Comparison of ENCODE assay signal across 1 cellular context in genomic region chr7:48089415-48089975, GRCh38.
A peak's percentile ranks its signal among the peaks of the same experiment; 100 is the strongest.
TF ChIP-seq lines count a peak whose summit lies in the region.

No MANE protein-coding gene starts in this region.

TF ChIP-seq in H1, 55 proteins besides CTCF, POLR2A, EP300 and RAD21:
- TF ChIP-seq PHF8 (conservative IDR thresholded peaks at IDR 0.05; ENCODE audit: low read depth, low read length) (peak; percentile 74; the same call in 1 of the 2 replicates), ATF3 (IDR thresholded peaks at IDR 0.05; ENCODE audit: insufficient read depth, low read depth, low read length) (peak; percentile 66; the same call in 1 of the 2 replicates), CBX8 (IDR thresholded peaks at IDR 0.05; ENCODE audit: borderline replicate concordance, low read depth, low read length) (no peak), E2F6 (IDR thresholded peaks at IDR 0.05) (peak; percentile 90), TAF7 (optimal IDR thresholded peaks at IDR 0.05; ENCODE audit: borderline replicate concordance, low read depth, low read length) (peak; percentile 38), SIX5 (IDR thresholded peaks at IDR 0.05; ENCODE audit: low read depth, low read length) (no peak), RNF2 (IDR thresholded peaks at IDR 0.05; ENCODE audit: borderline replicate concordance, low read depth, low read length, missing control alignments, poor library complexity, severe bottlenecking) (no peak), RXRA (IDR thresholded peaks at IDR 0.05; ENCODE audit: insufficient read depth, low read depth, low read length) (no peak), JUND (IDR thresholded peaks at IDR 0.05; ENCODE audit: low read length) (no peak), KDM4A (IDR thresholded peaks at IDR 0.05; ENCODE audit: low read depth, low read length, severe bottlenecking) (peak; percentile 50), ZNF274 (IDR thresholded peaks at IDR 0.05; ENCODE audit: borderline replicate concordance, extremely low read depth, low read length) (no peak), ATF2 (IDR thresholded peaks at IDR 0.05; ENCODE audit: low read length) (no peak), TBP (IDR thresholded peaks at IDR 0.05; ENCODE audit: low read depth, low read length) (peak; percentile 71), KDM5A (IDR thresholded peaks at IDR 0.05; ENCODE audit: low read length) (no peak), RBBP5 (IDR thresholded peaks at IDR 0.05; ENCODE audit: borderline replicate concordance, low read depth, low read length) (no peak), HDAC2 (IDR thresholded peaks at IDR 0.05; ENCODE audit: borderline replicate concordance in 1 of 2, low read depth in 2 of 2, low read length in 2 of 2) (no peak), KDM1A (IDR thresholded peaks at IDR 0.05; ENCODE audit: borderline replicate concordance, low read length) (0 out of 2 replicates have a peak, but pooled peaks have one; percentile 33), SP2 (IDR thresholded peaks at IDR 0.05; ENCODE audit: low read length) (no peak), HDAC6 (IDR thresholded peaks at IDR 0.05; ENCODE audit: low read depth, low read length) (no peak), CHD7 (IDR thresholded peaks at IDR 0.05; ENCODE audit: insufficient replicate concordance, low read length) (no peak), POLR2AphosphoS5 (IDR thresholded peaks at IDR 0.05; ENCODE audit: low read depth, low read length) (no peak; the same call in none of the 2 replicates), NANOG (IDR thresholded peaks at IDR 0.05; ENCODE audit: insufficient read depth, low read depth, low read length, poor library complexity, severe bottlenecking) (no peak), SP4 (IDR thresholded peaks at IDR 0.05; ENCODE audit: low read length) (no peak), ASH2L (IDR thresholded peaks at IDR 0.05; ENCODE audit: low read length) (peak; percentile 17), GABPA (IDR thresholded peaks at IDR 0.05; ENCODE audit: borderline replicate concordance, insufficient read depth, low read length) (no peak), MAFK (IDR thresholded peaks at IDR 0.05; ENCODE audit: low read depth, low read length) (no peak), CEBPB (IDR thresholded peaks at IDR 0.05; ENCODE audit: low read depth, low read length) (no peak), BCL11A (IDR thresholded peaks at IDR 0.05; ENCODE audit: low read depth in 2 of 2, low read length in 2 of 2) (no peak), SAP30 (IDR thresholded peaks at IDR 0.05; ENCODE audit: insufficient read depth, insufficient replicate concordance, low read length) (no peak), TAF1 (IDR thresholded peaks at IDR 0.05; ENCODE audit: low read depth, low read length) (peak; percentile 74), MAX (IDR thresholded peaks at IDR 0.05) (peak; percentile 92), USF2 (IDR thresholded peaks at IDR 0.05; ENCODE audit: low read length) (peak; percentile 87), SIRT6 (IDR thresholded peaks at IDR 0.05; ENCODE audit: low read length) (no peak), BACH1 (IDR thresholded peaks at IDR 0.05; ENCODE audit: low read length) (0 out of 2 replicates have a peak, but pooled peaks have one; percentile 9), GTF2F1 (IDR thresholded peaks at IDR 0.05; ENCODE audit: borderline replicate concordance, low read depth, low read length) (no peak), TEAD4 (IDR thresholded peaks at IDR 0.05; ENCODE audit: low read depth, low read length) (no peak), NRF1 (IDR thresholded peaks at IDR 0.05; ENCODE audit: low read depth, low read length) (peak; percentile 23; the same call in 1 of the 2 replicates), EGR1 (IDR thresholded peaks at IDR 0.05; ENCODE audit: borderline replicate concordance, low read depth, low read length) (no peak), CHD2 (IDR thresholded peaks at IDR 0.05; ENCODE audit: low read length) (no peak), SRF (IDR thresholded peaks at IDR 0.05; ENCODE audit: low read depth, low read length) (no peak), SIN3A (conservative IDR thresholded peaks at IDR 0.05 in 1 of 2, IDR thresholded peaks at IDR 0.05 in 1 of 2; ENCODE audit: low read depth in 1 of 2, low read length in 2 of 2) (peak in 1 of 2 experiments; percentile 23; a peak in 2 of 4 replicates), FOSL1 (IDR thresholded peaks at IDR 0.05; ENCODE audit: insufficient read depth, low read depth, low read length) (no peak)
